In the genomic region with DNA sequence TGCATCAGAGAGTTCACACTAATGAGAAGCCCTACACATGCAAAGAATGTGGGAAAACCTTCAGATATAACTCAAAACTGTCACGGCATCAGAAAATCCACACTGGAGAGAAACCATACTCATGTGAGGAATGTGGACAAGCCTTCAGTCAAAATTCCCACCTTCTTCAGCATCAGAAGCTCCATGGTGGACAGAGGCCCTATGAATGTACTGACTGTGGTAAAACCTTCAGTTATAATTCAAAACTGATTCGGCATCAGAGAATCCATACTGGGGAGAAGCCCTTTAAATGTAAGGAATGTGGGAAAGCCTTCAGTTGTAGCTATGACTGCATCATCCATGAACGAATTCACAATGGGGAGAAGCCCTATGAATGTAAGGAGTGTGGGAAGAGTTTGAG, we compare ENCODE assay signal across 29 cellular contexts.
"Had no signal": no experiment of that assay in that cellular context is flagged by ENCODE, and none has a peak within 500 bp of the region (broad histone marks: within the 10 kb centered on the region; RNA-seq: fewer than 3 reads in every experiment).

No MANE protein-coding gene starts in this region.

- FAIRE-seq: islet of Langerhans, keratinocyte had no signal

- H3K27ac ChIP-seq: colonic mucosa, epithelial cell of prostate, esophagus squamous epithelium, gastrocnemius medialis, heart right ventricle, left lung, lower lobe of right lung had no signal

- ATAC-seq: esophagus mucosa; gastrocnemius medialis; heart right ventricle; left cardiac atrium; left lung; left ventricle myocardium superior; lower lobe of right lung; mucosa of descending colon; naive thymus-derived CD8-positive, alpha-beta T cell had no signal

- H3K27me3 ChIP-seq: colonic mucosa, dorsolateral prefrontal cortex, esophagus squamous epithelium, gastrocnemius medialis, heart right ventricle, left lung had no signal

- H3K27ac Mint-ChIP-seq: memory B cell; mesothelial cell of epicardium; naive B cell; naive thymus-derived CD8-positive, alpha-beta T cell had no signal

- H3K4me1 ChIP-seq: colonic mucosa, esophagus squamous epithelium, gastrocnemius medialis, heart right ventricle, left lung, lower lobe of right lung had no signal

- H3K9me3 ChIP-seq: colonic mucosa had no signal

- H3K4me3 ChIP-seq: colonic mucosa, dorsolateral prefrontal cortex, esophagus squamous epithelium, gastrocnemius medialis, heart right ventricle, left lung, lower lobe of right lung, mucosa of descending colon had no signal

- H3K4me1 Mint-ChIP-seq: mesothelial cell of epicardium had no signal

- H3K27me3 Mint-ChIP-seq: memory B cell; naive B cell; naive thymus-derived CD8-positive, alpha-beta T cell had no signal

- H3K4me3 Mint-ChIP-seq: memory B cell; mesothelial cell of epicardium; naive B cell; naive thymus-derived CD8-positive, alpha-beta T cell had no signal

- DNase-seq: colonic mucosa; cortex of kidney; dermis blood vessel endothelial cell; dorsolateral prefrontal cortex; effector CD4-positive, alpha-beta T cell; effector memory CD4-positive, alpha-beta T cell; erythroblast; esophagus squamous epithelium; foreskin fibroblast; foreskin melanocyte; gastrocnemius medialis; glutamatergic neuron; head of caudate nucleus; heart right ventricle; hippocampal formation; left cardiac atrium; left lung; left ventricle myocardium superior; lower lobe of right lung; mesendoderm; mucosa of descending colon; naive B cell; naive thymus-derived CD8-positive, alpha-beta T cell had no signal
